In genomic region chr1:5375437-5375836, GRCh38 we compare ENCODE assay signal across 23 cellular contexts.
DNase-seq lines count a peak whose midpoint lies in the region; ATAC-seq and TF ChIP-seq lines count a peak whose summit lies in the region.
"Had no signal": no experiment of that assay in that cellular context is flagged by ENCODE, and none has a peak within 500 bp of the region (broad histone marks: within the 10 kb centered on the region; RNA-seq: fewer than 3 reads in every experiment).

No MANE protein-coding gene starts in this region.

- H3K27ac ChIP-seq in left ventricle myocardium inferior (replicated peaks): no peak overlapping the region
- no peak overlapping the region for H3K27ac ChIP-seq in sigmoid colon
- no peak overlapping the region for H3K27ac ChIP-seq in RWPE1
- H3K27ac ChIP-seq: A549; BLaER1 treated with 17β-estradiol and CSF1 and Interleukin-3, amounts not matched to agents 10 nM and 100 nM had no signal

- no peaks in the 10 kb centered on the region for H3K4me1 ChIP-seq in left ventricle myocardium inferior
- H3K4me1 ChIP-seq in sigmoid colon: no peaks in the 10 kb centered on the region
- H3K4me1 ChIP-seq: A549, BE2C had no signal

- TF ChIP-seq EP300 in sigmoid colon (IDR thresholded peaks at IDR 0.05): no peak

- 78 to 87% methylated on average over 6 of the region's 6 CpGs for WGBS in sigmoid colon, 2 donors

- H3K36me3 ChIP-seq in left ventricle myocardium inferior: no peaks in the 10 kb centered on the region
- no peaks in the 10 kb centered on the region for H3K36me3 ChIP-seq in sigmoid colon
- H3K36me3 ChIP-seq: BE2C; BLaER1 treated with 17β-estradiol and CSF1 and Interleukin-3, amounts not matched to agents 10 nM and 100 nM had no signal

- H3K4me3 ChIP-seq in left ventricle myocardium inferior (no peak overlapping the region), sigmoid colon (no peak overlapping the region)
- H3K4me3 ChIP-seq: A549; BLaER1 treated with 17β-estradiol and CSF1 and Interleukin-3, amounts not matched to agents 10 nM and 100 nM; GM12878; GM23338 had no signal

- TF ChIP-seq CTCF in left ventricle myocardium inferior (IDR thresholded peaks at IDR 0.05; ENCODE audit: borderline replicate concordance) (no peak), sigmoid colon (IDR thresholded peaks at IDR 0.05) (no peak), RWPE1 (conservative IDR thresholded peaks at IDR 0.05; ENCODE audit: low read depth) (no peak)

- TF ChIP-seq POLR2A in sigmoid colon (IDR thresholded peaks at IDR 0.05): no peak

- ATAC-seq in Right ventricle myocardium inferior (peak; percentile 28), left lobe of liver (peak; percentile 67)
- ATAC-seq: A549, GM12878, GM23338, HCT116 had no signal

- H3K9me3 ChIP-seq in left ventricle myocardium inferior (replicated peaks) (peaks cover 14% of the 10 kb centered on the region), sigmoid colon (peaks cover 0 to 1% (median 0%) of the 10 kb centered on the region in 4 donors)
- H3K9me3 ChIP-seq: A549, BE2C had no signal

- intact Hi-C loops in Right ventricle myocardium inferior (cut with DNase I): no loop called here
- intact Hi-C loops in left ventricle myocardium inferior (cut with micrococcal nuclease): no loop called here
- intact Hi-C loops in sigmoid colon (cut with DNase I): no loop called here

- DNase-seq in Right ventricle myocardium inferior (ENCODE audit: missing footprints): no peak
- no peak for DNase-seq in left ventricle myocardium inferior
- peak; percentile 75 for DNase-seq in left lobe of liver (ENCODE audit: low spot score)
- DNase-seq in sigmoid colon: peak; percentile 39
- DNase-seq in T-helper 2 cell: no peak
- no peak for DNase-seq in SHP77 treated with DMSO at 0.1 percent for 48 hours (lab: John Stamatoyannopoulos, UW)
- no peak for DNase-seq in RWPE1 (ENCODE audit: low spot score)
- DNase-seq: 8988T; ACHN; AML-193; BE2C; CD4-positive, alpha-beta T cell; CD8-positive, alpha-beta memory T cell; DMS 273 treated with DMSO at 0.1 percent for 48 hours; DMS79; EL; GDM1; H9 had no signal

- POLR2A ChIA-PET in RWPE1 (lab: Yijun Ruan, JAX; ENCODE audit: low non-redundant PET): no interaction called here

- CTCF ChIA-PET in RWPE1 (lab: Yijun Ruan, JAX): no interaction called here

- H3K27me3 ChIP-seq in left ventricle myocardium inferior (ENCODE audit: low read depth) (peaks cover 65% of the 10 kb centered on the region), sigmoid colon (peaks cover 0 to 13% (median 0%) of the 10 kb centered on the region in 3 donors)
- H3K27me3 ChIP-seq: BE2C; BLaER1 treated with 17β-estradiol and CSF1 and Interleukin-3, amounts not matched to agents 10 nM and 100 nM had no signal

Comparison
In these comparisons a context has a peak if more than half of its experiments do, and no peak if none do; other contexts are left out.
1. DNase-seq: peak in left lobe of liver (single experiment) and sigmoid colon (single experiment); none in Right ventricle myocardium inferior (single experiment), left ventricle myocardium inferior (single experiment), T-helper 2 cell (0 of 5), SHP77 treated with DMSO at 0.1 percent for 48 hours (single experiment) and RWPE1 (single experiment).